Comparison of ENCODE assay signal across 17 cellular contexts in genomic region chr10:126123466-126123865, GRCh38.
DNase-seq lines count a peak whose midpoint lies in the region; ATAC-seq and TF ChIP-seq lines count a peak whose summit lies in the region.
"Had no signal": no experiment of that assay in that cellular context is flagged by ENCODE, and none has a peak within 500 bp of the region (broad histone marks: within the 10 kb centered on the region; RNA-seq: fewer than 3 reads in every experiment).

No MANE protein-coding gene starts in this region.

- H2BK12ac ChIP-seq in neuronal stem cell (ENCODE audit: low read length) = no peak overlapping the region

- H3K9ac ChIP-seq in iPS-20b (ENCODE audit: low read depth, low read length) (no peak overlapping the region), neuronal stem cell (ENCODE audit: low read depth, low read length, poor library complexity) (peak overlapping the region; percentile 15)
- H3K9ac ChIP-seq: BLaER1 treated with 17β-estradiol and CSF1 and Interleukin-3, amounts not matched to agents 10 nM and 100 nM had no signal

- peaks cover 12% of the 10 kb centered on the region for H3K4me1 Mint-ChIP-seq in type B pancreatic cell (ENCODE audit: unreplicated experiment)

- no peak overlapping the region for H2BK5ac ChIP-seq in neuronal stem cell (ENCODE audit: low read length)

- H3K4me3 Mint-ChIP-seq in type B pancreatic cell = no peak overlapping the region
- H3K4me3 Mint-ChIP-seq: CD8-positive, alpha-beta memory T cell; HFFc6 had no signal

- H3K4me2 ChIP-seq in neuronal stem cell (ENCODE audit: insufficient read depth, low read length, poor library complexity, severe bottlenecking) = no peak overlapping the region
- H3K4me2 ChIP-seq: BLaER1 treated with 17β-estradiol and CSF1 and Interleukin-3, amounts not matched to agents 10 nM and 100 nM had no signal

- H3K23ac ChIP-seq in neuronal stem cell (ENCODE audit: low read depth, low read length, poor library complexity) = no peak overlapping the region

- peaks cover 14 to 43% of the 10 kb centered on the region in 2 donors for H3K4me1 ChIP-seq in adrenal gland (replicated peaks in 1 of 2)
- H3K4me1 ChIP-seq in iPS-20b (ENCODE audit: insufficient read depth, low read length) = peaks cover 15% of the 10 kb centered on the region; the same call in 1 of the 2 replicates
- H3K4me1 ChIP-seq in neuronal stem cell (ENCODE audit: control insufficient read depth in 2 of 2, insufficient read depth in 1 of 2, low read depth in 1 of 2, low read length in 2 of 2) = peaks cover 0 to 7% of the 10 kb centered on the region in 2 donors
- H3K4me1 ChIP-seq: BLaER1 treated with 17β-estradiol and CSF1 and Interleukin-3, amounts not matched to agents 10 nM and 100 nM had no signal

- H2BK15ac ChIP-seq in neuronal stem cell (ENCODE audit: low read length) = peak overlapping the region; percentile 51

- H3K9me3 ChIP-seq in adrenal gland (replicated peaks in 1 of 3) (no peaks in the 10 kb centered on the region), iPS-20b (ENCODE audit: insufficient read depth, low read depth, low read length) (no peaks in the 10 kb centered on the region), neuronal stem cell (replicated peaks in 1 of 2; ENCODE audit: control insufficient read depth in 2 of 2, insufficient read depth in 1 of 2, low read depth in 1 of 2, low read length in 2 of 2) (no peaks in the 10 kb centered on the region)
- H3K9me3 ChIP-seq: BLaER1 treated with 17β-estradiol and CSF1 and Interleukin-3, amounts not matched to agents 10 nM and 100 nM had no signal

- no peak for ATAC-seq in HG03432 (IDR thresholded peaks at IDR 0.05; ENCODE audit: unreplicated experiment)
- ATAC-seq: K562 had no signal

- WGBS in adrenal gland, 4 donors = 91 to 94% (median 93%) methylated on average over 7 to 10 of the region's 10 CpGs
- WGBS in neuronal stem cell (ENCODE audit: extremely low coverage in 2 of 2, insufficient read length in 2 of 2, insufficient replicate concordance in 1 of 2), 2 donors = no CpG with 5 or more reads among the region's 10 CpGs

- no peak overlapping the region for H3K4ac ChIP-seq in neuronal stem cell (ENCODE audit: low read length)

- TF ChIP-seq POLR2A in adrenal gland (IDR thresholded peaks at IDR 0.05) = no peak

- no peak overlapping the region for H2BK120ac ChIP-seq in neuronal stem cell (ENCODE audit: low read depth, low read length)

- no peak overlapping the region for H3K4me3 ChIP-seq in H7 (ENCODE audit: insufficient read depth, low read depth, low read length)
- H3K4me3 ChIP-seq in adrenal gland = no peak overlapping the region
- H3K4me3 ChIP-seq in iPS-20b (ENCODE audit: low read length) = peak overlapping the region; percentile 5; the same call in 1 of the 2 replicates
- no peak overlapping the region for H3K4me3 ChIP-seq in neuronal stem cell (ENCODE audit: low read length in 2 of 2)
- H3K4me3 ChIP-seq: BLaER1 treated with 17β-estradiol and CSF1 and Interleukin-3, amounts not matched to agents 10 nM and 100 nM; K562 had no signal

- H3K27me3 ChIP-seq in H7 (ENCODE audit: control insufficient read depth, insufficient read depth, low read length) = 0 out of 2 replicates have a peak, but pooled peaks cover 2% of the 10 kb centered on the region
- no peaks in the 10 kb centered on the region for H3K27me3 ChIP-seq in adrenal gland
- peaks cover 6% of the 10 kb centered on the region; the same call in 1 of the 2 replicates for H3K27me3 ChIP-seq in iPS-20b (ENCODE audit: insufficient read depth, low read length)
- no peaks in the 10 kb centered on the region for H3K27me3 ChIP-seq in neuronal stem cell (ENCODE audit: control insufficient read depth in 3 of 3, insufficient read depth in 3 of 3, low read depth in 1 of 3, low read length in 3 of 3)
- H3K27me3 ChIP-seq: BLaER1 treated with 17β-estradiol and CSF1 and Interleukin-3, amounts not matched to agents 10 nM and 100 nM had no signal

- H3K9me3 Mint-ChIP-seq in type B pancreatic cell = peaks cover 5% of the 10 kb centered on the region
- H3K9me3 Mint-ChIP-seq: HFFc6 had no signal

- no peak overlapping the region for H2AK5ac ChIP-seq in neuronal stem cell (ENCODE audit: low read depth, low read length)

- H3K27ac Mint-ChIP-seq in type B pancreatic cell = no peak overlapping the region
- H3K27ac Mint-ChIP-seq: CD8-positive, alpha-beta memory T cell; HFFc6 had no signal

- H3K14ac ChIP-seq in neuronal stem cell (ENCODE audit: low read length) = no peak overlapping the region

- no peaks in the 10 kb centered on the region for H3K36me3 ChIP-seq in H7 (replicated peaks; ENCODE audit: control insufficient read depth, insufficient read depth, low read length)
- no peaks in the 10 kb centered on the region for H3K36me3 ChIP-seq in adrenal gland (replicated peaks in 1 of 2)
- no peaks in the 10 kb centered on the region for H3K36me3 ChIP-seq in iPS-20b (ENCODE audit: insufficient read depth, low read depth, low read length)
- no peaks in the 10 kb centered on the region for H3K36me3 ChIP-seq in neuronal stem cell (replicated peaks in 1 of 2; ENCODE audit: control insufficient read depth in 2 of 2, insufficient read depth in 2 of 2, low read length in 2 of 2)
- H3K36me3 ChIP-seq: BLaER1 treated with 17β-estradiol and CSF1 and Interleukin-3, amounts not matched to agents 10 nM and 100 nM had no signal

- peaks cover 4% of the 10 kb centered on the region for H3K36me3 Mint-ChIP-seq in type B pancreatic cell
- H3K36me3 Mint-ChIP-seq: CD8-positive, alpha-beta memory T cell had no signal

- no peaks in the 10 kb centered on the region for H3K79me1 ChIP-seq in neuronal stem cell (ENCODE audit: low read depth, low read length)

- H4K91ac ChIP-seq in neuronal stem cell (ENCODE audit: low read depth, low read length, poor library complexity) = no peak overlapping the region

- H2AFZ ChIP-seq in neuronal stem cell (ENCODE audit: low read length) = peak overlapping the region; percentile 77

- peak; percentile 49 for DNase-seq in H7
- peak in 1 of 7 donors; percentile 54 for DNase-seq in adrenal gland
- DNase-seq in neuronal stem cell (ENCODE audit: low spot score) = no peak
- DNase-seq in NCI-H82 treated with DMSO at 0.1 percent for 48 hours (lab: John Stamatoyannopoulos, UW; ENCODE audit: unreplicated experiment) = no peak
- no peak for DNase-seq in type B pancreatic cell (ENCODE audit: extremely low spot score, unreplicated experiment)
- no peak for DNase-seq in activated CD8-positive, alpha-beta memory T cell treated with anti-CD3 and anti-CD28 coated beads for 24 hours
- DNase-seq: CD8-positive, alpha-beta memory T cell; DMS79; HFFc6; NCI-H1417; NCI-H187 treated with DMSO at 0.1 percent for 48 hours; NCI-H526 treated with DMSO at 0.1 percent for 48 hours; SHP77 treated with DMSO at 0.1 percent for 48 hours had no signal

- H3K27me3 Mint-ChIP-seq in type B pancreatic cell = no peaks in the 10 kb centered on the region

- H3K27ac ChIP-seq in adrenal gland = peak overlapping the region in 4 of 5 donors; percentile 1 to 64 (median 36)
- no peak overlapping the region for H3K27ac ChIP-seq in iPS-20b (ENCODE audit: low read length)
- H3K27ac ChIP-seq in neuronal stem cell (replicated peaks; ENCODE audit: low read length) = no peak overlapping the region
- H3K27ac ChIP-seq: BLaER1 treated with 17β-estradiol and CSF1 and Interleukin-3, amounts not matched to agents 10 nM and 100 nM had no signal

- TF ChIP-seq CTCF in adrenal gland (IDR thresholded peaks at IDR 0.05) = no peak
- TF ChIP-seq CTCF in type B pancreatic cell (conservative IDR thresholded peaks at IDR 0.05) = no peak

- H3K18ac ChIP-seq in neuronal stem cell (ENCODE audit: low read length) = peak overlapping the region; percentile 84

- intact Hi-C loops in adrenal gland (cut with DNase I) = no loop called here

- no peak overlapping the region for H4K8ac ChIP-seq in neuronal stem cell (ENCODE audit: low read depth, low read length)

Comparison
In these comparisons a context has a peak if more than half of its experiments do, and no peak if none do; other contexts are left out.
1. H3K27ac ChIP-seq: peak in adrenal gland (4 of 5); none in iPS-20b (single experiment) and neuronal stem cell (single experiment).